11 cellular contexts compared by ENCODE assay signal in genomic region chr10:27529010-27529783, GRCh38. TPM values are rescaled to one million over a fixed set of nuclear protein-coding genes. Genes with fewer than 3 reads are reported as not detected.
DNase-seq lines count a peak whose midpoint lies in the region; ATAC-seq, FAIRE-seq and TF ChIP-seq lines count a peak whose summit lies in the region.
"Had no signal": no experiment of that assay in that cellular context is flagged by ENCODE, and none has a peak within 500 bp of the region (broad histone marks: within the 10 kb centered on the region; RNA-seq: fewer than 3 reads in every experiment).

No MANE protein-coding gene starts in this region.

- peaks cover 56% of the 10 kb centered on the region for H3K36me3 Mint-ChIP-seq in activated T-helper 17 cell treated with anti-CD3 and anti-CD28 coated beads, Interleukin-2, amount 50 U/mL, for 72 hours (ENCODE audit: low read depth)
- peaks cover 0 to 10% (median 2%) of the 10 kb centered on the region in 3 donors for H3K36me3 Mint-ChIP-seq in immature natural killer cell

- peaks cover 100% of the 10 kb centered on the region for H3K79me2 ChIP-seq in GM23248 (ENCODE audit: insufficient read depth)

- no peaks in the 10 kb centered on the region for H3K9me2 ChIP-seq in GM23248 (ENCODE audit: insufficient read depth)

- H3K27me3 Mint-ChIP-seq in activated T-helper 17 cell treated with anti-CD3 and anti-CD28 coated beads, Interleukin-2, amount 50 U/mL, for 72 hours: no peaks in the 10 kb centered on the region
- H3K27me3 Mint-ChIP-seq in immature natural killer cell (ENCODE audit: low read depth in 3 of 3): no peaks in the 10 kb centered on the region

- H3K4me1 Mint-ChIP-seq in activated T-helper 17 cell treated with anti-CD3 and anti-CD28 coated beads, Interleukin-2, amount 50 U/mL, for 72 hours: peaks cover 38% of the 10 kb centered on the region
- peaks cover 51 to 75% of the 10 kb centered on the region in 2 donors for H3K4me1 Mint-ChIP-seq in immature natural killer cell

- peaks cover 5% of the 10 kb centered on the region for H3F3A ChIP-seq in GM23248 (ENCODE audit: insufficient read depth)

- CTCF ChIA-PET in A549 (lab: Yijun Ruan, JAX): interaction anchor here (1.2 kb wide), 1 partner anchor 25 kb away, joined by 6 read pairs; the partner anchor contains the start of gene RAB18

- DNase-seq in A549 (ENCODE audit: low read depth in 1 of 2, low spot score in 1 of 2) (peak in 1 of 2 experiments; percentile 59), GM23248 (peak; percentile 32), immature natural killer cell (no peak), NCI-H187 (lab: John Stamatoyannopoulos, UW) (no peak), SW480 (ENCODE audit: low spot score) (no peak)
- DNase-seq in stimulated activated CD4-positive, alpha-beta T cell treated with anti-CD3 and anti-CD28 coated beads, Interleukin-2, amount 100 ng/mL, for 48 hours: no peak
- DNase-seq: activated CD4-positive, alpha-beta T cell treated with anti-CD3 and anti-CD28 coated beads, Interleukin-2, amount 50 U/mL, for 48 hours; NCI-H1048; NCI-H446 treated with DMSO at 0.1 percent for 48 hours had no signal

- no peak overlapping the region; the same call in 1 of the 2 replicates for H3K9ac ChIP-seq in GM23248

- TF ChIP-seq CTCF in A549 (IDR thresholded peaks at IDR 0.05): no peak

- no peak for TF ChIP-seq RAD21 in A549 (conservative IDR thresholded peaks at IDR 0.05 in 1 of 2, IDR thresholded peaks at IDR 0.05 in 1 of 2)

- H3K27me3 ChIP-seq in GM23248 (replicated peaks; ENCODE audit: insufficient read depth): no peaks in the 10 kb centered on the region

- POLR2A ChIA-PET in A549 (lab: Yijun Ruan, JAX): interaction anchor here (1.3 kb wide), 1 partner anchor 25 kb away, joined by 3 read pairs; the partner anchor contains the start of gene RAB18

- no peak for TF ChIP-seq POLR2A in A549 (IDR thresholded peaks at IDR 0.05; ENCODE audit: low read length)

- H3K9me3 ChIP-seq in A549 (no peaks in the 10 kb centered on the region), GM23248 (ENCODE audit: low read depth) (no peaks in the 10 kb centered on the region)

- peaks cover 29% of the 10 kb centered on the region for H3K4me1 ChIP-seq in A549
- peaks cover 37% of the 10 kb centered on the region for H3K4me1 ChIP-seq in GM23248 (ENCODE audit: insufficient read depth)

- peak overlapping the region; percentile 37 for H3K4me2 ChIP-seq in A549
- H3K4me2 ChIP-seq in GM23248 (ENCODE audit: unreplicated experiment): no peak overlapping the region

- H3K36me3 ChIP-seq in GM23248 (ENCODE audit: low read depth): peaks cover 20% of the 10 kb centered on the region

- peak in 1 of 2 experiments; percentile 36; a peak in 1 of 6 replicates for ATAC-seq in A549
- no peak for ATAC-seq in activated T-helper 17 cell treated with anti-CD3 and anti-CD28 coated beads, Interleukin-2, amount 50 U/mL, for 72 hours (replicated peaks)
- ATAC-seq in GM21367 (IDR thresholded peaks at IDR 0.05; ENCODE audit: unreplicated experiment): no peak

- no peak overlapping the region for H2AFZ ChIP-seq in GM23248

- peak overlapping the region; percentile 18 to 53; a peak in 5 of 6 replicates for H3K27ac ChIP-seq in A549
- peak overlapping the region; percentile 36 for H3K27ac ChIP-seq in GM23248

- no peak for FAIRE-seq in A549 (lab: Jason Lieb, UNC)

- no peaks in the 10 kb centered on the region; the same call in 1 of the 2 replicates for H4K20me1 ChIP-seq in GM23248 (ENCODE audit: insufficient read depth)

- H3K4me3 Mint-ChIP-seq in activated T-helper 17 cell treated with anti-CD3 and anti-CD28 coated beads, Interleukin-2, amount 50 U/mL, for 72 hours: peak overlapping the region; percentile 51
- no peak overlapping the region for H3K4me3 Mint-ChIP-seq in immature natural killer cell

- peak overlapping the region; percentile 82 for H3K27ac Mint-ChIP-seq in activated T-helper 17 cell treated with anti-CD3 and anti-CD28 coated beads, Interleukin-2, amount 50 U/mL, for 72 hours
- peak overlapping the region in 5 of 6 donors; percentile 1 to 76 (median 18) for H3K27ac Mint-ChIP-seq in immature natural killer cell

- TF ChIP-seq EP300 in A549 (IDR thresholded peaks at IDR 0.05): no peak

- H3K9me3 Mint-ChIP-seq in activated T-helper 17 cell treated with anti-CD3 and anti-CD28 coated beads, Interleukin-2, amount 50 U/mL, for 72 hours: no peaks in the 10 kb centered on the region
- H3K9me3 Mint-ChIP-seq in immature natural killer cell: no peaks in the 10 kb centered on the region

- 93% methylated on average over 3 of the region's 3 CpGs for WGBS in A549 (ENCODE audit: missing lambda C conversion rate)
- 97 to 99% methylated on average over 3 of the region's 3 CpGs for WGBS in GM23248 (ENCODE audit: low coverage in 1 of 2, low lambda C conversion rate in 2 of 2, missing lambda C conversion rate in 2 of 2), 2 experiments

- H3K4me3 ChIP-seq in A549 (no peak overlapping the region), GM23248 (no peak overlapping the region)

- in situ Hi-C loops in GM23248 (cut with MboI): no loop called here

TF ChIP-seq in A549, 52 proteins besides CTCF, POLR2A, EP300 and RAD21:
- TF ChIP-seq HEYL (CRISPR knock-in tag; IDR thresholded peaks at IDR 0.05) (no peak), PHF8 (IDR thresholded peaks at IDR 0.05; ENCODE audit: borderline replicate concordance, low read depth) (no peak), MAFK (IDR thresholded peaks at IDR 0.05; ENCODE audit: partially characterized antibody) (peak; percentile 61), NFE2L2 (conservative IDR thresholded peaks at IDR 0.05; ENCODE audit: low read length) (peak; percentile 67)

RNA-seq across cellular contexts. Expression of gene RAB18, which starts 25.1 kb away (rescaled TPM):
- 71.1 and 131 TPM in 2 replicates for polyA plus RNA-seq in A549 (2011; rRNA removed)
- 13.3 and 14.7 TPM in 2 replicates for polyA plus RNA-seq in A549 (2012; cell fraction: cytosol; rRNA removed)
- polyA plus RNA-seq in A549 (2012; cell fraction: nucleus; rRNA removed): 3.4 and 5.7 TPM in 2 replicates
- 81.4 to 86.3 TPM (median 85.1 TPM) in 3 replicates for polyA plus RNA-seq in A549 (2017; fragmentation: RNase III; extraction: RNeasy Plus Mini Kit Qiagen cat#74134 plus additional on column Dnase treatment)
- polyA minus RNA-seq in A549 (2011; rRNA and poly(A)+ RNA removed): 14.1 and 15.1 TPM in 2 replicates
- total RNA-seq in GM23248 (2014; rRNA removed; shearing (Covaris generic)): 55.3 and 57.7 TPM in 2 replicates
- polyA plus RNA-seq in GM23248 (2016; fragmentation: Nextera tagmentation; extraction: Ambion mirVana): 221 and 226 TPM in 2 replicates
- total RNA-seq in activated T-helper 17 cell treated with anti-CD3 and anti-CD28 coated beads, Interleukin-2, amount 50 U/mL, for 72 hours: 10 to 100 TPM; 56.6 to 78.1 TPM
- 100 to 1,000 TPM in 2 of 3 donors, 10 to 100 TPM in 1; 93.4 to 154 (median 109) TPM for polyA plus RNA-seq in immature natural killer cell
